ENCODE assay signal across 8 cellular contexts in the genomic region with DNA sequence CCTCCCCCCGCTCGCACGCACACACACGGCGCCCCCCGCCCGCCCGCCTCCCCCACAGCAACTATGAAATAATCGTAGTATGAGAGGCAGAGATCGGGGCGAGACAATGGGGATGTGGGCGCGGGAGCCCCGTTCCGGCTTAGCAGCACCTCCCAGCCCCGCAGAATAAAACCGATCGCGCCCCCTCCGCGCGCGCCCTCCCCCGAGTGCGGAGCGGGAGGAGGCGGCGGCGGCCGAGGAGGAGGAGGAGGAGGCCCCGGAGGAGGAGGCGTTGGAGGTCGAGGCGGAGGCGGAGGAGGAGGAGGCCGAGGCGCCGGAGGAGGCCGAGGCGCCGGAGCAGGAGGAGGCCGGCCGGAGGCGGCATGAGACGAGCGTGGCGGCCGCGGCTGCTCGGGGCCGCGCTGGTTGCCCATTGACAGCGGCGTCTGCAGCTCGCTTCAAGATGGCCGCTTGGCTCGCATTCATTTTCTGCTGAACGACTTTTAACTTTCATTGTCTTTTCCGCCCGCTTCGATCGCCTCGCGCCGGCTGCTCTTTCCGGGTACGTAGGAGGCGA. TPM values are rescaled to one million over a fixed set of nuclear protein-coding genes. Genes with fewer than 3 reads are reported as not detected.
DNase-seq lines count a peak whose midpoint lies in the region; ATAC-seq and TF ChIP-seq lines count a peak whose summit lies in the region.

No MANE protein-coding gene starts in this region.

- intact Hi-C loops in ascending aorta (cut with DNase I) = loop anchor here (1.0 to 10.0 kb wide), 6 partner anchors 19 to 1116 kb away; partner anchors contain the start of genes DNAJC1, MSRB2, OTUD1 and SKIDA1
- intact Hi-C loops in left ventricle myocardium superior (cut with micrococcal nuclease) = loop anchor here (10.0 kb wide), 1 partner anchor 394 kb away; the partner anchor contains the start of gene PIP4K2A

- H3K4me3 Mint-ChIP-seq in progenitor cell of endocrine pancreas (ENCODE audit: low read depth) = peak overlapping the region; percentile 82

- ATAC-seq in HG03175 (IDR thresholded peaks at IDR 0.05; ENCODE audit: unreplicated experiment) = peak; percentile 23
- ATAC-seq in left ventricle myocardium superior = peak; percentile 58
- ATAC-seq in HG03565 (IDR thresholded peaks at IDR 0.05; ENCODE audit: unreplicated experiment) = no peak

- DNase-seq in DMS153 (lab: John Stamatoyannopoulos, UW) (peak; percentile 2), DMS153 treated with DMSO at 0.1 percent for 48 hours (lab: John Stamatoyannopoulos, UW; ENCODE audit: unreplicated experiment) (no peak), T follicular helper cell (ENCODE audit: low read depth) (peak; percentile 48), ascending aorta (ENCODE audit: low spot score in 2 of 2) (peak in 1 of 2 donors; percentile 79), left ventricle myocardium superior (peak; percentile 81), progenitor cell of endocrine pancreas (ENCODE audit: low spot score, unreplicated experiment) (peak; percentile 52)

- H3K4me1 Mint-ChIP-seq in progenitor cell of endocrine pancreas (ENCODE audit: low read depth) = peaks cover 42% of the 10 kb centered on the region

- H3K36me3 ChIP-seq in ascending aorta = no peaks in the 10 kb centered on the region

- H3K27ac Mint-ChIP-seq in progenitor cell of endocrine pancreas = peak overlapping the region; percentile 95

- peaks cover 59% of the 10 kb centered on the region for H3K27me3 Mint-ChIP-seq in progenitor cell of endocrine pancreas

- TF ChIP-seq CTCF in ascending aorta (IDR thresholded peaks at IDR 0.05) (no peak), progenitor cell of endocrine pancreas (IDR thresholded peaks at IDR 0.05; ENCODE audit: unreplicated experiment) (no peak)

- peaks cover 12 to 41% of the 10 kb centered on the region in 2 donors for H3K4me1 ChIP-seq in ascending aorta

- peak overlapping the region; percentile 91 to 97 for H3K27ac ChIP-seq in ascending aorta

- H3K36me3 Mint-ChIP-seq in progenitor cell of endocrine pancreas (ENCODE audit: insufficient read depth) = no peaks in the 10 kb centered on the region

- H3K9me3 Mint-ChIP-seq in progenitor cell of endocrine pancreas (ENCODE audit: low read depth) = no peaks in the 10 kb centered on the region

- peak overlapping the region; percentile 96 to 100 for H3K4me3 ChIP-seq in ascending aorta

- H3K27me3 ChIP-seq in ascending aorta = no peaks in the 10 kb centered on the region

- no peaks in the 10 kb centered on the region for H3K9me3 ChIP-seq in ascending aorta

RNA-seq across cellular contexts. Expression of gene BMI1, which starts 0.3 kb away (rescaled TPM):
- total RNA-seq in ascending aorta = 50.1 TPM
- total RNA-seq in left ventricle myocardium superior = 38.8 TPM
- 62.1 and 64.3 TPM in 2 replicates for total RNA-seq in progenitor cell of endocrine pancreas

RNA-seq across cellular contexts. Expression of gene COMMD3, which starts 5.0 kb away (rescaled TPM):
- total RNA-seq in ascending aorta (21.9 TPM), left ventricle myocardium superior (83.5 TPM), progenitor cell of endocrine pancreas (48.5 and 48.8 TPM in 2 replicates)

RNA-seq across cellular contexts. Expression of gene SPAG6, which starts 24.1 kb away (rescaled TPM):
- total RNA-seq in ascending aorta (not detected), left ventricle myocardium superior (not detected), progenitor cell of endocrine pancreas (8.5 and 8.9 TPM in 2 replicates)
